ENCODE assay signal across 13 cellular contexts in the genomic region with DNA sequence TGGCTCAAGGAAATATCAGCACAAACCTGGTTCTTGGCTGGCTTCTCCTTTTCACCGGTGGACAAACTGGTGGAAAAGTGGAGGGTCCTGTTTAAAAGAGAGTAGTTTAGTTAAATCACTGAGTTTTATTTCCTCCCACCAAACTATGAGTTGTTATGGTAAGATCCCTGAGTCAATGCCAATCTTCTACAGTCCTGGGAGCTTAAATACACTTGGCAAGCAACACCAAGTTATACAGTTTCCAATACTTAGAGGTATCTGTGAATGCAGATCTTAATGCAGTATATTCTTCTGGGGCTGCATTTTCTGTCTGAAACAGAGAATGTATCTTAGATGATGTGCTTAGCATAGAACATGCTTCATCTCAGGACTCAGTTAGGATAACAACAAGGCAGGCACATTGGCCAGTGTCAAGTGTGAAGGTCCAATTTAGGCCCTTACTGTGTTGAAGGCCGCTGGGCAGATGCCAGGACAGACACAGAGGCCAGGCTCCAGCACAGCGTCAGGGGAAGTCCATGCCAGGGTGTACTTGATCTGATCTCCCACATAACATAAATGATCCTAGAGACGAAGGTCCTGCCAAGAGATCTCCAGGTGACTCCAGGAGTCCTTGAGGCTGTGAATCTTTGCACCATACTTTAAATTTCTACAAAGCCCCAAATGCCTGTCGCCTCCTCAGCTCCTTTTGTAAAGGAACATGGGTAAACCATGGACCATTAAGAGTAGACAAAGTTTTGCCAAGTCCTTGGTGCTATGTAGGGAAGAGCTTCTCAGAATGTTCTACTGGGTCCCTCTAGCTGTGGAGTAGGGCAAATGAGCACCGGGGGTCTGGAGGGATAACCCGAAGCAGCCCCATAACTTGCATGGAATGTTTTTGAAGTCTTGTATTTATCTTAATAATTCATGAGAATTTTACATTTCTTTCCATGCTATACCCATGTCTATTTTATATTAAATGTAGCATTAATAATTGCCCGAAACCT.
DNase-seq lines count a peak whose midpoint lies in the region; ATAC-seq and TF ChIP-seq lines count a peak whose summit lies in the region.
"Had no signal": no experiment of that assay in that cellular context is flagged by ENCODE, and none has a peak within 500 bp of the region (broad histone marks: within the 10 kb centered on the region; RNA-seq: fewer than 3 reads in every experiment).

No MANE protein-coding gene starts in this region.

- TF ChIP-seq CTCF in heart left ventricle (IDR thresholded peaks at IDR 0.05), result peak in 4 of 12 donors; percentile 31 to 39 (median 36)
- no peak for TF ChIP-seq CTCF in colonic mucosa (IDR thresholded peaks at IDR 0.05)

- intact Hi-C loops in heart left ventricle (cut with DNase I) (no loop called here), colonic mucosa (cut with DNase I) (no loop called here)

- H3K9ac ChIP-seq in skeletal muscle satellite cell (ENCODE audit: low read depth, low read length) (peak overlapping the region; percentile 3), colonic mucosa (ENCODE audit: low read depth in 2 of 2, low read length in 2 of 2) (no peak overlapping the region)

- 69 to 77% (median 75%) methylated on average over 8 of the region's 8 CpGs for WGBS in heart left ventricle, 4 donors

- DNase-seq in NCI-H1092 treated with DMSO at 0.1 percent for 48 hours (lab: John Stamatoyannopoulos, UW) (peak; percentile 17), NCI-H1092 (lab: John Stamatoyannopoulos, UW) (no peak), SW480 (ENCODE audit: low spot score) (peak; percentile 11), heart left ventricle (peak in 1 of 5 donors; percentile 54), colonic mucosa (no peak)
- DNase-seq: GF-D8, natural killer cell, NCI-H510A treated with DMSO at 0.1 percent for 48 hours, T-cell had no signal

- H3K4me1 ChIP-seq in heart left ventricle, result no peaks in the 10 kb centered on the region
- H3K4me1 ChIP-seq in skeletal muscle satellite cell (ENCODE audit: control insufficient read depth, insufficient read depth, low read length), result peaks cover 45% of the 10 kb centered on the region
- H3K4me1 ChIP-seq in colonic mucosa, result no peaks in the 10 kb centered on the region

- H3K27me3 ChIP-seq in heart left ventricle, result no peaks in the 10 kb centered on the region
- H3K27me3 ChIP-seq in skeletal muscle satellite cell (ENCODE audit: control insufficient read depth, insufficient read depth, low read length), result no peaks in the 10 kb centered on the region
- no peaks in the 10 kb centered on the region for H3K27me3 ChIP-seq in colonic mucosa

- no peak for TF ChIP-seq POLR2A in heart left ventricle (IDR thresholded peaks at IDR 0.05)

- H3K9me3 ChIP-seq in heart left ventricle, result no peaks in the 10 kb centered on the region
- no peaks in the 10 kb centered on the region for H3K9me3 ChIP-seq in skeletal muscle satellite cell (replicated peaks; ENCODE audit: low read length)
- H3K9me3 ChIP-seq in colonic mucosa, result no peaks in the 10 kb centered on the region
- H3K9me3 ChIP-seq: thoracic aorta had no signal

- H3K4me3 ChIP-seq in heart left ventricle (no peak overlapping the region), skeletal muscle satellite cell (ENCODE audit: low read length) (no peak overlapping the region), colonic mucosa (no peak overlapping the region)
- H3K4me3 ChIP-seq: thoracic aorta had no signal

- no peak overlapping the region for H3K4me2 ChIP-seq in skeletal muscle satellite cell (ENCODE audit: low read length)

- no peaks in the 10 kb centered on the region for H3K36me3 ChIP-seq in heart left ventricle
- H3K36me3 ChIP-seq in skeletal muscle satellite cell (ENCODE audit: insufficient read depth, low read length), result no peaks in the 10 kb centered on the region
- no peaks in the 10 kb centered on the region for H3K36me3 ChIP-seq in colonic mucosa
- H3K36me3 ChIP-seq: thoracic aorta had no signal

- peak in 3 of 4 donors; percentile 41 to 65 (median 62) for ATAC-seq in heart left ventricle
- ATAC-seq in HG03097 (IDR thresholded peaks at IDR 0.05; ENCODE audit: low FRiP score, unreplicated experiment), result no peak
- ATAC-seq in HG03520 (IDR thresholded peaks at IDR 0.05; ENCODE audit: unreplicated experiment), result no peak
- ATAC-seq: natural killer cell, T-cell had no signal

- H3K27ac ChIP-seq in heart left ventricle, result no peak overlapping the region
- H3K27ac ChIP-seq in colonic mucosa, result no peak overlapping the region
- H3K27ac ChIP-seq: thoracic aorta had no signal

Comparison
In these comparisons a context has a peak if more than half of its experiments do, and no peak if none do; other contexts are left out.
1. DNase-seq: peak in NCI-H1092 treated with DMSO at 0.1 percent for 48 hours (single experiment) and SW480 (single experiment); none in NCI-H1092 (single experiment) and colonic mucosa (single experiment).
2. ATAC-seq: peak in heart left ventricle (3 of 4); none in HG03097 (single experiment) and HG03520 (single experiment).